In genomic region chr5:72711361-72711760, GRCh38 we compare ENCODE assay signal across 15 cellular contexts.
"Had no signal": no experiment of that assay in that cellular context is flagged by ENCODE, and none has a peak within 500 bp of the region (broad histone marks: within the 10 kb centered on the region; RNA-seq: fewer than 3 reads in every experiment).

No MANE protein-coding gene starts in this region.

- H3K4me2 ChIP-seq: smooth muscle cell had no signal

- H3K27ac ChIP-seq: coronary artery, heart left ventricle, neutrophil, psoas muscle had no signal

- ATAC-seq: heart left ventricle; naive thymus-derived CD4-positive, alpha-beta T cell; psoas muscle had no signal

- H3K27me3 ChIP-seq: heart left ventricle had no signal

- H3K9me3 ChIP-seq: neutrophil, psoas muscle had no signal

- H3K4me1 ChIP-seq: heart left ventricle, psoas muscle had no signal

- H3K36me3 ChIP-seq: heart left ventricle, neutrophil had no signal

- DNase-seq: effector CD4-positive, alpha-beta T cell; foreskin melanocyte; heart left ventricle; hippocampal formation; kidney glomerular epithelial cell; mesendoderm; naive thymus-derived CD4-positive, alpha-beta T cell; psoas muscle; retina; stimulated activated CD4-positive, alpha-beta T cell treated with anti-CD3 and anti-CD28 coated beads, Interleukin-2, amount 100 ng/mL, for 48 hours; stimulated activated naive CD4-positive, alpha-beta T cell treated with Interleukin-2 at 50 U/mL for 16 hours; trophoblast cell had no signal

- H3K4me3 ChIP-seq: coronary artery, heart left ventricle, psoas muscle, smooth muscle cell had no signal
